Comparison of ENCODE assay signal across 24 cellular contexts in genomic region chr4:60794372-60794771, GRCh38.
"Had no signal": no experiment of that assay in that cellular context is flagged by ENCODE, and none has a peak within 500 bp of the region (broad histone marks: within the 10 kb centered on the region; RNA-seq: fewer than 3 reads in every experiment).

No MANE protein-coding gene starts in this region.

- H3K27ac Mint-ChIP-seq: naive thymus-derived CD4-positive, alpha-beta T cell; nephron; neural progenitor cell; progenitor cell of endocrine pancreas; stimulated activated naive B cell treated with anti-CD40 and anti-IgM and Interleukin-4, amounts not matched to agents 10 μg/mL and 1 μg/mL and 100 μg/mL, for 72 hours; stimulated activated naive CD8-positive, alpha-beta T cell treated with anti-CD3 and anti-CD28 coated beads, Interleukin-15, Interleukin-2, amounts not matched to agents 100 ng/mL and 50 ng/mL, for 24 hours; type B pancreatic cell had no signal

- H3K4me3 Mint-ChIP-seq: naive thymus-derived CD4-positive, alpha-beta T cell; nephron; neural progenitor cell; stimulated activated naive B cell treated with anti-CD40 and anti-IgM and Interleukin-4, amounts not matched to agents 10 μg/mL and 1 μg/mL and 100 μg/mL, for 72 hours; stimulated activated naive CD8-positive, alpha-beta T cell treated with anti-CD3 and anti-CD28 coated beads, Interleukin-15, Interleukin-2, amounts not matched to agents 100 ng/mL and 50 ng/mL, for 24 hours; type B pancreatic cell had no signal

- H3K27me3 Mint-ChIP-seq: naive thymus-derived CD4-positive, alpha-beta T cell; progenitor cell of endocrine pancreas; stimulated activated naive B cell treated with anti-CD40 and anti-IgM and Interleukin-4, amounts not matched to agents 10 μg/mL and 1 μg/mL and 100 μg/mL, for 72 hours; stimulated activated naive CD8-positive, alpha-beta T cell treated with anti-CD3 and anti-CD28 coated beads, Interleukin-15, Interleukin-2, amounts not matched to agents 100 ng/mL and 50 ng/mL, for 24 hours; type B pancreatic cell had no signal

- H3K4me1 Mint-ChIP-seq: naive thymus-derived CD4-positive, alpha-beta T cell; nephron; neural progenitor cell; stimulated activated naive B cell treated with anti-CD40 and anti-IgM and Interleukin-4, amounts not matched to agents 10 μg/mL and 1 μg/mL and 100 μg/mL, for 72 hours had no signal

- H3K36me3 ChIP-seq: colonic mucosa, esophagus muscularis mucosa, gastroesophageal sphincter, heart left ventricle, left lung, neural progenitor cell, right atrium auricular region, thyroid gland had no signal

- ATAC-seq: foreskin keratinocyte; gastroesophageal sphincter; heart left ventricle; left cardiac atrium; left lung; naive thymus-derived CD4-positive, alpha-beta T cell; sciatic nerve; stimulated activated naive B cell treated with anti-CD40 and anti-IgM and Interleukin-4, amounts not matched to agents 10 μg/mL and 1 μg/mL and 100 μg/mL, for 72 hours had no signal

- H3K4me1 ChIP-seq: colonic mucosa, esophagus muscularis mucosa, foreskin keratinocyte, gastroesophageal sphincter, heart left ventricle, left lung, neural progenitor cell, parathyroid adenoma, right atrium auricular region, thyroid gland had no signal

- H3K9me3 Mint-ChIP-seq: nephron; neural progenitor cell; stimulated activated naive B cell treated with anti-CD40 and anti-IgM and Interleukin-4, amounts not matched to agents 10 μg/mL and 1 μg/mL and 100 μg/mL, for 72 hours; type B pancreatic cell had no signal

- H3K27me3 ChIP-seq: colonic mucosa, esophagus muscularis mucosa, foreskin keratinocyte, gastroesophageal sphincter, heart left ventricle, hepatocyte, left lung, neural progenitor cell, right atrium auricular region, thyroid gland had no signal

- H3K9ac ChIP-seq: neural progenitor cell, parathyroid adenoma had no signal

- DNase-seq: colonic mucosa; dermis blood vessel endothelial cell; effector memory CD4-positive, alpha-beta T cell; foreskin keratinocyte; heart left ventricle; left cardiac atrium; mesendoderm; midbrain; naive thymus-derived CD4-positive, alpha-beta T cell; stimulated activated CD4-positive, alpha-beta T cell treated with anti-CD3 and anti-CD28 coated beads, Interleukin-4, amount 100 ng/mL, for 4 hours; stimulated activated naive B cell treated with anti-CD40 and anti-IgM and Interleukin-4, amounts not matched to agents 10 μg/mL and 1 μg/mL and 100 μg/mL, for 72 hours; thyroid gland had no signal

- H3K27ac ChIP-seq: colonic mucosa, esophagus muscularis mucosa, foreskin keratinocyte, gastroesophageal sphincter, heart left ventricle, hepatocyte, left lung, neural progenitor cell, parathyroid adenoma, right atrium auricular region, thyroid gland had no signal

- H3K9me3 ChIP-seq: colonic mucosa, esophagus muscularis mucosa, gastroesophageal sphincter, heart left ventricle, left lung, right atrium auricular region, thyroid gland had no signal

- H3K4me3 ChIP-seq: colonic mucosa, esophagus muscularis mucosa, gastroesophageal sphincter, heart left ventricle, hepatocyte, left lung, neural progenitor cell, right atrium auricular region, thyroid gland had no signal

- H3K36me3 Mint-ChIP-seq: naive thymus-derived CD4-positive, alpha-beta T cell; neural progenitor cell; stimulated activated naive B cell treated with anti-CD40 and anti-IgM and Interleukin-4, amounts not matched to agents 10 μg/mL and 1 μg/mL and 100 μg/mL, for 72 hours; type B pancreatic cell had no signal
